ENCODE assay signal across 9 cellular contexts in genomic region chr11:10317776-10318526, GRCh38. TPM values are rescaled to one million over a fixed set of nuclear protein-coding genes. Genes with fewer than 3 reads are reported as not detected.
DNase-seq lines count a peak whose midpoint lies in the region; ATAC-seq and TF ChIP-seq lines count a peak whose summit lies in the region.
"Had no signal": no experiment of that assay in that cellular context is flagged by ENCODE, and none has a peak within 500 bp of the region (broad histone marks: within the 10 kb centered on the region; RNA-seq: fewer than 3 reads in every experiment).

No MANE protein-coding gene starts in this region.

- H3K9ac ChIP-seq in HUES64 (ENCODE audit: low read depth, low read length) (no peak overlapping the region), muscle layer of colon (ENCODE audit: low read length) (no peak overlapping the region)

- DNase-seq in GM13976 (ENCODE audit: low spot score) (peak; percentile 55), NCI-H446 (lab: John Stamatoyannopoulos, UW) (no peak), SK-N-DZ (ENCODE audit: low spot score) (no peak), hypothalamus (lab: John Stamatoyannopoulos, UW) (no peak)
- no peak for DNase-seq in activated naive CD4-positive, alpha-beta T cell treated with anti-CD3 and anti-CD28 coated beads, Interleukin-2, amount 50 U/mL, for 16 hours
- DNase-seq: NCI-H1436 had no signal

- in situ Hi-C loops in GM13976 (cut with MboI; ENCODE audit: low sequenced_read_pairs, unreplicated experiment): loop anchor here (10.0 to 25.0 kb wide), 3 partner anchors 113 to 456 kb away; no protein-coding TSS in a partner anchor

- H3K4me1 ChIP-seq in HUES64 (ENCODE audit: insufficient read depth, low read length) (peaks cover 33% of the 10 kb centered on the region), muscle layer of colon (ENCODE audit: insufficient read depth, low read length) (peaks cover 50% of the 10 kb centered on the region)

- H3K27ac ChIP-seq in HUES64 (ENCODE audit: low read depth, low read length) (peak overlapping the region; percentile 47; the same call in 1 of the 2 replicates), muscle layer of colon (ENCODE audit: low read depth, low read length) (peak overlapping the region; percentile 9)

- TF ChIP-seq CTCF in GM13976 (IDR thresholded peaks at IDR 0.05; ENCODE audit: borderline replicate concordance, control extremely low read depth, extremely low read depth, insufficient read depth, missing control alignments): no peak

- WGBS in HUES64: 87% methylated on average over 5 of the region's 5 CpGs

- H3K9me3 ChIP-seq in HUES64 (ENCODE audit: insufficient read depth, low read depth, low read length): no peaks in the 10 kb centered on the region
- H3K9me3 ChIP-seq in muscle layer of colon (ENCODE audit: low read length): no peaks in the 10 kb centered on the region

- H3K4me3 ChIP-seq in HUES64 (ENCODE audit: low read length): no peak overlapping the region
- H3K4me3 ChIP-seq in muscle layer of colon (ENCODE audit: low read depth in 1 of 2, low read length in 2 of 2): no peak overlapping the region

- H3K27me3 ChIP-seq in HUES64 (ENCODE audit: insufficient read depth, low read length): no peaks in the 10 kb centered on the region
- H3K27me3 ChIP-seq in muscle layer of colon (ENCODE audit: control insufficient read depth in 1 of 2, insufficient read depth in 2 of 2, low read length in 2 of 2): no peaks in the 10 kb centered on the region

- H3K36me3 ChIP-seq in HUES64 (ENCODE audit: insufficient read depth, low read length) (no peaks in the 10 kb centered on the region), muscle layer of colon (ENCODE audit: insufficient read depth, low read length) (no peaks in the 10 kb centered on the region)

- ATAC-seq in GM21619 (IDR thresholded peaks at IDR 0.05; ENCODE audit: unreplicated experiment): peak; percentile 58

RNA-seq across cellular contexts. Expression of gene ADM, which starts 13.1 kb away (rescaled TPM):
- polyA plus RNA-seq in HUES64 (2013, experiment 1 of 2): 69.4 TPM
- polyA plus RNA-seq in HUES64 (2013, experiment 2 of 2): 45.3 TPM
- polyA plus RNA-seq in SK-N-DZ (2014; cell fraction: cytosol; rRNA removed): 182 and 240 TPM in 2 replicates
- 479 and 545 TPM in 2 replicates for polyA plus RNA-seq in SK-N-DZ (2014; cell fraction: nucleus; rRNA removed)

RNA-seq across cellular contexts. Expression of gene SBF2, which starts 23.9 kb away (rescaled TPM):
- polyA plus RNA-seq in HUES64 (2013, experiment 1 of 2): 17.3 TPM
- 19.6 TPM for polyA plus RNA-seq in HUES64 (2013, experiment 2 of 2)
- 31.1 and 41.1 TPM in 2 replicates for polyA plus RNA-seq in SK-N-DZ (2014; cell fraction: cytosol; rRNA removed)
- 45.7 and 53.2 TPM in 2 replicates for polyA plus RNA-seq in SK-N-DZ (2014; cell fraction: nucleus; rRNA removed)
